Comparison of ENCODE assay signal across 18 cellular contexts in genomic region chr6:72721346-72721745, GRCh38.
DNase-seq lines count a peak whose midpoint lies in the region; ATAC-seq and TF ChIP-seq lines count a peak whose summit lies in the region.
"Had no signal": no experiment of that assay in that cellular context is flagged by ENCODE, and none has a peak within 500 bp of the region (broad histone marks: within the 10 kb centered on the region; RNA-seq: fewer than 3 reads in every experiment).

No MANE protein-coding gene starts in this region.

- no peak overlapping the region for H3K4ac ChIP-seq in mesenchymal stem cell (ENCODE audit: low read depth in 1 of 2, low read length in 2 of 2)

- no peak overlapping the region for H3K4me2 ChIP-seq in mesenchymal stem cell (ENCODE audit: low read length, poor library complexity, severe bottlenecking)
- H3K4me2 ChIP-seq: GM23338 had no signal

- TF ChIP-seq CTCF in stomach (IDR thresholded peaks at IDR 0.05): no peak

- H3K4me1 ChIP-seq in mesenchymal stem cell (ENCODE audit: control insufficient read depth, insufficient read depth, low read depth, low read length) (no peaks in the 10 kb centered on the region), stomach (no peaks in the 10 kb centered on the region)

- no peak overlapping the region for H2BK15ac ChIP-seq in mesenchymal stem cell (ENCODE audit: low read depth, poor library complexity, severe bottlenecking)

- H3K27me3 ChIP-seq in mesenchymal stem cell (ENCODE audit: control insufficient read depth in 1 of 2, insufficient read depth in 1 of 2, low read length in 2 of 2): peaks cover 3 to 5% of the 10 kb centered on the region in 2 experiments
- no peaks in the 10 kb centered on the region for H3K27me3 ChIP-seq in stomach

- intact Hi-C loops in stomach (cut with DNase I; ENCODE audit: low total_unique reads): no loop called here

- H2BK5ac ChIP-seq in mesenchymal stem cell (ENCODE audit: low read depth, low read length, poor library complexity, severe bottlenecking): no peak overlapping the region

- H3K14ac ChIP-seq in mesenchymal stem cell (ENCODE audit: low read length in 2 of 2): no peak overlapping the region

- no peak overlapping the region for H3K23ac ChIP-seq in mesenchymal stem cell (ENCODE audit: low read length in 2 of 2)

- H2BK12ac ChIP-seq in mesenchymal stem cell (ENCODE audit: low read length in 2 of 2): no peak overlapping the region

- H3K9me3 ChIP-seq in mesenchymal stem cell (ENCODE audit: control insufficient read depth, low read length): no peaks in the 10 kb centered on the region
- H3K9me3 ChIP-seq in stomach: no peaks in the 10 kb centered on the region

- H3K36me3 ChIP-seq in mesenchymal stem cell (ENCODE audit: control insufficient read depth in 1 of 2, insufficient read depth in 2 of 2, low read depth in 1 of 2, low read length in 2 of 2) (no peaks in the 10 kb centered on the region), stomach (no peaks in the 10 kb centered on the region)

- no peaks in the 10 kb centered on the region for H3K79me1 ChIP-seq in mesenchymal stem cell (replicated peaks; ENCODE audit: low read length, poor library complexity, severe bottlenecking)

- no peak overlapping the region for H3K9ac ChIP-seq in mesenchymal stem cell (ENCODE audit: low read length)

- H3K4me3 ChIP-seq in mesenchymal stem cell (ENCODE audit: insufficient read depth in 1 of 2, low read depth in 1 of 2, low read length in 2 of 2): no peak overlapping the region
- H3K4me3 ChIP-seq in stomach: no peak overlapping the region
- H3K4me3 ChIP-seq: GM12878, GM23338 had no signal

- H3K18ac ChIP-seq in mesenchymal stem cell (ENCODE audit: low read depth in 1 of 2, low read length in 2 of 2): no peak overlapping the region

- no peak overlapping the region for H4K8ac ChIP-seq in mesenchymal stem cell (ENCODE audit: low read length)

- H3K27ac ChIP-seq in mesenchymal stem cell (ENCODE audit: low read length, poor library complexity, severe bottlenecking) (no peak overlapping the region), stomach (no peak overlapping the region)
- H3K27ac ChIP-seq: C4-2B had no signal

- no peak for TF ChIP-seq EP300 in stomach (IDR thresholded peaks at IDR 0.05)

- no peak for TF ChIP-seq POLR2A in stomach (IDR thresholded peaks at IDR 0.05)

- H4K91ac ChIP-seq in mesenchymal stem cell (ENCODE audit: low read length): no peak overlapping the region

- DNase-seq in EH (ENCODE audit: low read depth) (peak; percentile 54), amniotic epithelial cell (ENCODE audit: low read depth) (peak; percentile 63), mesenchymal stem cell (peak; percentile 3), stomach (no peak)
- DNase-seq: ACHN; AML-193; CD4-positive, alpha-beta memory T cell; DMS153; DMS79; EL; HCEC 1CT; KBM-7 had no signal

- H2AK5ac ChIP-seq in mesenchymal stem cell (ENCODE audit: low read length, severe bottlenecking): no peak overlapping the region

- H2BK120ac ChIP-seq in mesenchymal stem cell (ENCODE audit: low read depth, low read length): no peak overlapping the region

- no peak overlapping the region for H2AFZ ChIP-seq in mesenchymal stem cell (ENCODE audit: low read depth, low read length)
- H2AFZ ChIP-seq: GM23338 had no signal

- no peak for ATAC-seq in GM18498 (IDR thresholded peaks at IDR 0.05; ENCODE audit: unreplicated experiment)
- no peak for ATAC-seq in HG02678 (IDR thresholded peaks at IDR 0.05; ENCODE audit: unreplicated experiment)
- ATAC-seq: GM12878, GM23338, HepG2 had no signal
